17 cellular contexts compared by ENCODE assay signal in the genomic region with DNA sequence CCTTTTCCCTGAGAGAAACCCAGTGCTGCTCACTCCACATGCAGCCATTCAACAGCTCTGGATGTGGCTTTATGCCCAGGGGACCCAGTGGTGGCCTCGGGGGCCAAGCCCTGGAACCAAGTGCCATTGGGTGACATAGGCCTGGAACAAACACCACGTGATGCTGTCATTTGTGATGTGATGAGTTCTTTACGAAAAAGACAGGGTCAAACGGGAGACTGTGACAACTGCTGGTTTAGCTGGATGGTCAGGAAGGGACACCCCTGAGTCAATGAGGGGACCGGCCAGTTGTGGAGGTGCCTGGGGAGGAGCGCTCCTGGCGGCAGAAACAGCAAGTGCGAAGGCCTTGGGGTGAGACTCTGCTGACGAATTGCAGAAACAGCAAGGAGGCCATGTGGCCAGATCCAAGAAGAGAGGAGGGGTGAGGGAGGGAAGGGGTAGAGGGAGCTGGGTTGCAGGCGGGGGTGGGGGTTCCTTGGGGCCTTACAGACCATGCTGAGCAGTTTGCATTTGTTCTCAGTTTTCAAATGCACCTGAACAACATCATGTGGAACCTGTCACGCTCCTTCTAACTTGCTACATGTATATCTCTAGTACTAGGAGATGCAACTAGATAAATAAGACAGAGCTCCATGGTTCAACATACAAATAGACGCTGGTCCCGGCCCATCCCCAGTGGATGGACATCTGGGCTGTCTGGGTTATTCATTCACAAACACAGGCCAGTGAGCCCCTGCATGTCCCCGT. TPM values are rescaled to one million over a fixed set of nuclear protein-coding genes. Genes with fewer than 3 reads are reported as not detected.
DNase-seq lines count a peak whose midpoint lies in the region; ATAC-seq and TF ChIP-seq lines count a peak whose summit lies in the region.
"Had no signal": no experiment of that assay in that cellular context is flagged by ENCODE, and none has a peak within 500 bp of the region (broad histone marks: within the 10 kb centered on the region; RNA-seq: fewer than 3 reads in every experiment).

No MANE protein-coding gene starts in this region.

- DNase-seq in activated CD8-positive, alpha-beta memory T cell treated with anti-CD3 and anti-CD28 coated beads, Interleukin-2, amount 10 ng/mL, durations not matched to agents 7 days and 5 days, result peak; percentile 37
- DNase-seq in memory B cell (ENCODE audit: low spot score in 2 of 2), result peak in 1 of 2 donors; percentile 22
- no peak for DNase-seq in omental fat pad (ENCODE audit: low spot score)
- DNase-seq in CD4-positive, alpha-beta memory T cell, result no peak
- DNase-seq in effector memory CD4-positive, alpha-beta T cell, result no peak
- DNase-seq: stimulated activated CD4-positive, alpha-beta T cell treated with anti-CD3 and anti-CD28 coated beads, Interleukin-4, amount 100 ng/mL, for 4 hours; T1000 had no signal

- H3K4me1 Mint-ChIP-seq in activated CD8-positive, alpha-beta memory T cell treated with anti-CD3 and anti-CD28 coated beads, Interleukin-2, amount 10 ng/mL, durations not matched to agents 7 days and 5 days, result peaks cover 4% of the 10 kb centered on the region
- H3K4me1 Mint-ChIP-seq in memory B cell, result peaks cover 40% of the 10 kb centered on the region
- peaks cover 2 to 5% (median 4%) of the 10 kb centered on the region in 4 donors for H3K4me1 Mint-ChIP-seq in CD4-positive, alpha-beta memory T cell

- no peaks in the 10 kb centered on the region for H4K20me1 ChIP-seq in BLaER1

- H3K36me3 ChIP-seq in BLaER1, result no peaks in the 10 kb centered on the region
- no peaks in the 10 kb centered on the region for H3K36me3 ChIP-seq in CD4-positive, alpha-beta memory T cell (ENCODE audit: insufficient read depth, low read length)
- H3K36me3 ChIP-seq in effector memory CD4-positive, alpha-beta T cell (ENCODE audit: control insufficient read depth, insufficient read depth, low read length), result no peaks in the 10 kb centered on the region
- H3K36me3 ChIP-seq: gastroesophageal sphincter, right lobe of liver had no signal

- CTCF ChIA-PET in activated CD8-positive, alpha-beta memory T cell treated with anti-CD3 and anti-CD28 coated beads, Interleukin-2, amount 10 ng/mL, durations not matched to agents 7 days and 5 days (lab: Charles Lee), result interaction anchor here (1.1 to 3.5 kb wide), 8 partner anchors 11 to 191 kb away, joined by 3 to 27 read pairs (median 4); no protein-coding TSS in a partner anchor
- CTCF ChIA-PET in CD4-positive, alpha-beta memory T cell (lab: Charles Lee; ENCODE audit: partially characterized antibody), result interaction anchor here (0.5 to 2.9 kb wide), 8 partner anchors 11 to 436 kb away, joined by 3 to 12 read pairs (median 3); no protein-coding TSS in a partner anchor

- intact Hi-C loops in CD4-positive, alpha-beta memory T cell (cut with micrococcal nuclease), result no loop called here

- ATAC-seq in activated CD8-positive, alpha-beta memory T cell treated with anti-CD3 and anti-CD28 coated beads, Interleukin-2, amount 10 ng/mL, durations not matched to agents 7 days and 5 days, result no peak
- ATAC-seq in memory B cell (ENCODE audit: low read depth) (no peak), GM21367 (IDR thresholded peaks at IDR 0.05; ENCODE audit: unreplicated experiment) (no peak), omental fat pad (ENCODE audit: low FRiP score) (no peak)
- ATAC-seq: gastroesophageal sphincter had no signal

- H3K4me3 Mint-ChIP-seq in activated CD8-positive, alpha-beta memory T cell treated with anti-CD3 and anti-CD28 coated beads, Interleukin-2, amount 10 ng/mL, durations not matched to agents 7 days and 5 days, result no peak overlapping the region
- H3K4me3 Mint-ChIP-seq in memory B cell, result peak overlapping the region; percentile 19
- H3K4me3 Mint-ChIP-seq in CD4-positive, alpha-beta memory T cell, result no peak overlapping the region
- H3K4me3 Mint-ChIP-seq: stimulated activated naive CD8-positive, alpha-beta T cell treated with anti-CD3 and anti-CD28 coated beads, Interleukin-15, Interleukin-2, amounts not matched to agents 100 ng/mL and 50 ng/mL, for 24 hours had no signal

- peak overlapping the region; percentile 98 for H3K27ac ChIP-seq in BLaER1
- H3K27ac ChIP-seq in CD4-positive, alpha-beta memory T cell (ENCODE audit: low read depth, low read length), result no peak overlapping the region
- no peak overlapping the region for H3K27ac ChIP-seq in effector memory CD4-positive, alpha-beta T cell (ENCODE audit: insufficient read depth, low read length, poor library complexity, severe bottlenecking)
- H3K27ac ChIP-seq: gastroesophageal sphincter, right lobe of liver, RWPE1 had no signal

- no peaks in the 10 kb centered on the region for H3K9me3 Mint-ChIP-seq in activated CD8-positive, alpha-beta memory T cell treated with anti-CD3 and anti-CD28 coated beads, Interleukin-2, amount 10 ng/mL, durations not matched to agents 7 days and 5 days (ENCODE audit: low read depth)
- no peaks in the 10 kb centered on the region for H3K9me3 Mint-ChIP-seq in memory B cell
- peaks cover 0 to 1% (median 0%) of the 10 kb centered on the region in 8 donors for H3K9me3 Mint-ChIP-seq in CD4-positive, alpha-beta memory T cell
- H3K9me3 Mint-ChIP-seq: stimulated activated naive CD8-positive, alpha-beta T cell treated with anti-CD3 and anti-CD28 coated beads, Interleukin-15, Interleukin-2, amounts not matched to agents 100 ng/mL and 50 ng/mL, for 24 hours had no signal

- H3K9ac ChIP-seq in BLaER1, result peak overlapping the region; percentile 75; the same call in 1 of the 2 replicates

- peak overlapping the region; percentile 90 for H3K4me2 ChIP-seq in BLaER1

- H3K27ac Mint-ChIP-seq in activated CD8-positive, alpha-beta memory T cell treated with anti-CD3 and anti-CD28 coated beads, Interleukin-2, amount 10 ng/mL, durations not matched to agents 7 days and 5 days, result no peak overlapping the region
- peak overlapping the region; percentile 38 for H3K27ac Mint-ChIP-seq in memory B cell
- no peak overlapping the region for H3K27ac Mint-ChIP-seq in CD4-positive, alpha-beta memory T cell
- H3K27ac Mint-ChIP-seq: stimulated activated naive CD8-positive, alpha-beta T cell treated with anti-CD3 and anti-CD28 coated beads, Interleukin-15, Interleukin-2, amounts not matched to agents 100 ng/mL and 50 ng/mL, for 24 hours had no signal

- H3K27me3 ChIP-seq in BLaER1, result no peaks in the 10 kb centered on the region
- no peaks in the 10 kb centered on the region for H3K27me3 ChIP-seq in CD4-positive, alpha-beta memory T cell (ENCODE audit: insufficient read depth, low read length)
- no peaks in the 10 kb centered on the region for H3K27me3 ChIP-seq in effector memory CD4-positive, alpha-beta T cell (replicated peaks; ENCODE audit: control insufficient read depth, insufficient read depth, low read length, poor library complexity, severe bottlenecking)
- H3K27me3 ChIP-seq: right lobe of liver had no signal

- peaks cover 69% of the 10 kb centered on the region for H3K4me1 ChIP-seq in BLaER1
- peaks cover 5% of the 10 kb centered on the region for H3K4me1 ChIP-seq in CD4-positive, alpha-beta memory T cell (ENCODE audit: insufficient read depth, low read length)
- H3K4me1 ChIP-seq in effector memory CD4-positive, alpha-beta T cell (ENCODE audit: control insufficient read depth, insufficient read depth, low read length, poor library complexity, severe bottlenecking), result no peaks in the 10 kb centered on the region
- H3K4me1 ChIP-seq: gastroesophageal sphincter, right lobe of liver had no signal

- H3K4me3 ChIP-seq in BLaER1, result peak overlapping the region; percentile 42; the same call in 1 of the 2 replicates
- no peak overlapping the region for H3K4me3 ChIP-seq in CD4-positive, alpha-beta memory T cell (ENCODE audit: low read length in 2 of 2)
- no peak overlapping the region for H3K4me3 ChIP-seq in effector memory CD4-positive, alpha-beta T cell (ENCODE audit: insufficient read depth, low read depth, low read length, poor library complexity, severe bottlenecking)
- H3K4me3 ChIP-seq: gastroesophageal sphincter, right lobe of liver had no signal

- H3K9me3 ChIP-seq in BLaER1, result no peaks in the 10 kb centered on the region
- no peaks in the 10 kb centered on the region for H3K9me3 ChIP-seq in CD4-positive, alpha-beta memory T cell (ENCODE audit: control insufficient read depth in 1 of 2, low read length in 2 of 2)
- no peaks in the 10 kb centered on the region for H3K9me3 ChIP-seq in effector memory CD4-positive, alpha-beta T cell (ENCODE audit: control insufficient read depth, low read length)
- H3K9me3 ChIP-seq: gastroesophageal sphincter, right lobe of liver had no signal

- H3K36me3 Mint-ChIP-seq in activated CD8-positive, alpha-beta memory T cell treated with anti-CD3 and anti-CD28 coated beads, Interleukin-2, amount 10 ng/mL, durations not matched to agents 7 days and 5 days, result no peaks in the 10 kb centered on the region
- H3K36me3 Mint-ChIP-seq in memory B cell, result no peaks in the 10 kb centered on the region
- no peaks in the 10 kb centered on the region for H3K36me3 Mint-ChIP-seq in CD4-positive, alpha-beta memory T cell

- peaks cover 2% of the 10 kb centered on the region for H3K27me3 Mint-ChIP-seq in activated CD8-positive, alpha-beta memory T cell treated with anti-CD3 and anti-CD28 coated beads, Interleukin-2, amount 10 ng/mL, durations not matched to agents 7 days and 5 days
- H3K27me3 Mint-ChIP-seq in memory B cell, result peaks cover 3% of the 10 kb centered on the region
- H3K27me3 Mint-ChIP-seq in CD4-positive, alpha-beta memory T cell, result peaks cover 1 to 3% of the 10 kb centered on the region in 2 donors

- TF ChIP-seq CTCF in GM12874 (IDR thresholded peaks at IDR 0.05; ENCODE audit: insufficient read depth, low read depth, low read length) (peak; percentile 64), omental fat pad (IDR thresholded peaks at IDR 0.05) (no peak)

- POLR2A ChIA-PET in CD4-positive, alpha-beta memory T cell (lab: Charles Lee; ENCODE audit: partially characterized antibody), result no interaction called here

RNA-seq across cellular contexts. Expression of a gene that starts 56.1 kb away (rescaled TPM):
- total RNA-seq in activated CD8-positive, alpha-beta memory T cell treated with anti-CD3 and anti-CD28 coated beads, Interleukin-2, amount 10 ng/mL, durations not matched to agents 7 days and 5 days, result not detected
- 1 to 10 TPM; 1.2 to 7.7 (median 1.4) TPM for total RNA-seq in omental fat pad
- total RNA-seq in CD4-positive, alpha-beta memory T cell, result not detected
- 1 to 10 TPM in 1 of 2 donors, under 1 TPM in 1; 0.26 to 3.6 TPM for polyA plus RNA-seq in CD4-positive, alpha-beta memory T cell
- total RNA-seq: Daoy, dermis microvascular lymphatic vessel endothelial cell, myocyte had no signal
